In genomic region chr3:122364508-122364907, GRCh38 we compare ENCODE assay signal across 3 cellular contexts.
TF ChIP-seq lines count a peak whose summit lies in the region.

No MANE protein-coding gene starts in this region.

TF ChIP-seq in A549, 52 proteins besides CTCF, POLR2A, EP300 and RAD21:
- TF ChIP-seq MAFK (IDR thresholded peaks at IDR 0.05; ENCODE audit: partially characterized antibody) (no peak), BHLHE40 (IDR thresholded peaks at IDR 0.05; ENCODE audit: low read depth, low read length) (no peak), RCOR1 (IDR thresholded peaks at IDR 0.05; ENCODE audit: low read depth, low read length) (no peak)

TF ChIP-seq in HepG2, 621 proteins besides CTCF, POLR2A, EP300 and RAD21:
- no peak for TF ChIP-seq SCMH1 (CRISPR knock-in tag; IDR thresholded peaks at IDR 0.05; ENCODE audit: borderline replicate concordance)
- TF ChIP-seq ZNF777 (CRISPR knock-in tag; IDR thresholded peaks at IDR 0.05) = no peak
- TF ChIP-seq SSRP1 (CRISPR knock-in tag; IDR thresholded peaks at IDR 0.05) = no peak
- no peak for TF ChIP-seq TRAFD1 (CRISPR knock-in tag; IDR thresholded peaks at IDR 0.05; ENCODE audit: borderline replicate concordance)
- TF ChIP-seq TBP (CRISPR knock-in tag; IDR thresholded peaks at IDR 0.05) = no peak
- no peak for TF ChIP-seq HCFC1 (IDR thresholded peaks at IDR 0.05; ENCODE audit: low read depth, low read length)
TF ChIP-seq in HepG2: peak in this region for 0.

TF ChIP-seq in GM12891, 5 proteins besides CTCF, POLR2A, EP300 and RAD21:
- no peak for TF ChIP-seq PAX5 (IDR thresholded peaks at IDR 0.05; ENCODE audit: insufficient read depth, low read length, severe bottlenecking)
- TF ChIP-seq POLR2AphosphoS5 (IDR thresholded peaks at IDR 0.05; ENCODE audit: low read depth, low read length) = no peak
- no peak for TF ChIP-seq POU2F2 (IDR thresholded peaks at IDR 0.05; ENCODE audit: low read depth, low read length)
- no peak for TF ChIP-seq SPI1 (IDR thresholded peaks at IDR 0.05; ENCODE audit: low read depth, low read length)
- TF ChIP-seq TAF1 (IDR thresholded peaks at IDR 0.05; ENCODE audit: low read depth, low read length) = no peak
